In genomic region chr17:67836205-67836987, GRCh38 we compare ENCODE assay signal across 1 cellular context.
TF ChIP-seq lines count a peak whose summit lies in the region.

No MANE protein-coding gene starts in this region.

TF ChIP-seq in GM23338, 12 proteins besides CTCF, POLR2A, EP300 and RAD21 (continued from another document):
- no peak for TF ChIP-seq ZNF331 (CRISPR knock-in tag; IDR thresholded peaks at IDR 0.05; ENCODE audit: low read depth)
- TF ChIP-seq NANOG (IDR thresholded peaks at IDR 0.05; ENCODE audit: borderline replicate concordance) = no peak
